In the genomic region with DNA sequence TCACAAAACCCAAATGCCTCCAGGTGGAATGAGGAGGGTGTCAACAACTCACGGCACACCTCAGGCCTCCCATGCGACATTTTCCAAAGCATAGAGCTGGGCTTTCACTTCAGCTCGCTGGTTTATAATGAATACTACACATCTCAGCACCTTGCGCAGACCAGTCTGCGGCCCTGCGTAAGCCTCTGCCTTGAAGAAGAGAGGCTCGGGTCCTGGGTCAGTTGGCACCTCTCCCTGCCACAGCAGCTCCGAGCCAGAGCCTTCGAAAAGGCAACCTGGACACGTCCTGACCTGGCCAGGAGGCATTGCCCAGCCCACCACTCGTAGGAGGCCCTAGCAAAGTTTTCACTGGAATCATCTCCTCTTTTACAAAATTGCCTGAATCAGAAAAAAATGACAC, we compare ENCODE assay signal across 21 cellular contexts.
DNase-seq lines count a peak whose midpoint lies in the region; ATAC-seq, FAIRE-seq and TF ChIP-seq lines count a peak whose summit lies in the region.
"Had no signal": no experiment of that assay in that cellular context is flagged by ENCODE, and none has a peak within 500 bp of the region (broad histone marks: within the 10 kb centered on the region; RNA-seq: fewer than 3 reads in every experiment).

No MANE protein-coding gene starts in this region.

- TF ChIP-seq RAD21 in HepG2 (CRISPR knock-in tag; IDR thresholded peaks at IDR 0.05) (no peak), H1 (IDR thresholded peaks at IDR 0.05 in 1 of 2, conservative IDR thresholded peaks at IDR 0.05 in 1 of 2; ENCODE audit: low read depth in 2 of 2, low read length in 2 of 2) (no peak)

- H3K36me3 ChIP-seq in HepG2 (replicated peaks in 1 of 2; ENCODE audit: control insufficient read depth in 1 of 2, insufficient read depth in 2 of 2, low read length in 2 of 2) (no peaks in the 10 kb centered on the region), right lobe of liver (no peaks in the 10 kb centered on the region), H1 (ENCODE audit: control insufficient read depth in 2 of 4, insufficient read depth in 4 of 4, low read length in 3 of 4) (no peaks in the 10 kb centered on the region), neural progenitor cell (no peaks in the 10 kb centered on the region)

- peaks cover 13% of the 10 kb centered on the region for H3K27me3 Mint-ChIP-seq in neural progenitor cell (ENCODE audit: insufficient read depth, low read depth)

- BruUV-seq in HepG2 (replicated peaks; lab: Mats Ljungman, UMichigan) = no TSS peak

- H4K91ac ChIP-seq in H1 (replicated peaks; ENCODE audit: insufficient read length, low read length) = no peak overlapping the region

- no peak overlapping the region for H3K18ac ChIP-seq in H1 (ENCODE audit: extremely low read depth, low read length)

- in situ Hi-C loops in HepG2 (cut with HindIII; ENCODE audit: extremely low pct_ligation_motif_present, low pct_unique_long_range_greater_than_20kb) = no loop called here

- no peak overlapping the region for H3K4ac ChIP-seq in H1 (replicated peaks; ENCODE audit: insufficient read length, low read depth, low read length)

- TF ChIP-seq EP300 in HepG2 (IDR thresholded peaks at IDR 0.05; ENCODE audit: low read depth in 2 of 2, low read length in 2 of 2) = no peak
- no peak for TF ChIP-seq EP300 in HepG2 (CRISPR knock-in tag; IDR thresholded peaks at IDR 0.05; ENCODE audit: borderline replicate concordance)
- no peak for TF ChIP-seq EP300 in H1 (IDR thresholded peaks at IDR 0.05; ENCODE audit: borderline replicate concordance in 1 of 2, low read depth in 2 of 2, low read length in 2 of 2)

- H3K4me2 ChIP-seq in HepG2 (ENCODE audit: low read depth, low read length) (peak overlapping the region; percentile 26; the same call in 1 of the 2 replicates), H1 (ENCODE audit: insufficient read depth in 1 of 2, low read depth in 2 of 2, low read length in 2 of 2) (no peak overlapping the region), neural progenitor cell (no peak overlapping the region)
- H3K4me2 ChIP-seq: A549 had no signal

- peak overlapping the region; percentile 75; the same call in 1 of the 2 replicates for H2BK12ac ChIP-seq in H1 (ENCODE audit: low read depth, low read length)

- H3K4me1 ChIP-seq in HepG2 (ENCODE audit: insufficient read depth, low read length) = peaks cover 39% of the 10 kb centered on the region
- H3K4me1 ChIP-seq in right lobe of liver = peaks cover 0 to 10% (median 6%) of the 10 kb centered on the region in 4 donors
- H3K4me1 ChIP-seq in H1 (replicated peaks in 1 of 4; ENCODE audit: control insufficient read depth in 3 of 4, insufficient read depth in 4 of 4, low read length in 3 of 4) = peaks cover 0 to 13% (median 8%) of the 10 kb centered on the region in 4 experiments; a peak in 5 of 7 replicates
- H3K4me1 ChIP-seq in neural progenitor cell = peaks cover 13% of the 10 kb centered on the region
- H3K4me1 ChIP-seq: A549 had no signal

- H3K9me3 ChIP-seq in HepG2 (ENCODE audit: low read length) (no peaks in the 10 kb centered on the region), right lobe of liver (no peaks in the 10 kb centered on the region), H1 (ENCODE audit: insufficient read depth in 2 of 2, low read depth in 1 of 2, low read length in 1 of 2) (no peaks in the 10 kb centered on the region), neural progenitor cell (ENCODE audit: low read depth) (no peaks in the 10 kb centered on the region)
- H3K9me3 ChIP-seq: A549 had no signal

- H3K27ac Mint-ChIP-seq in neural progenitor cell = peak overlapping the region; percentile 81
- H3K27ac Mint-ChIP-seq: CD8-positive, alpha-beta T cell; HFFc6; IgD-negative memory B cell had no signal

- no peak for ATAC-seq in HepG2
- ATAC-seq in right lobe of liver = no peak
- ATAC-seq in GM18519 (IDR thresholded peaks at IDR 0.05; ENCODE audit: low FRiP score, unreplicated experiment) = no peak
- ATAC-seq in left colon = no peak
- ATAC-seq: A549; CD8-positive, alpha-beta T cell; GM12878; HCT116 had no signal

- H4K5ac ChIP-seq in H1 (ENCODE audit: insufficient read length, low read depth, low read length) = no peak overlapping the region

- H4K20me1 ChIP-seq in HepG2 (ENCODE audit: insufficient read depth, low read length) (no peaks in the 10 kb centered on the region), H1 (replicated peaks in 1 of 2; ENCODE audit: control insufficient read depth in 1 of 2, insufficient read depth in 2 of 2, low read length in 2 of 2) (no peaks in the 10 kb centered on the region), neural progenitor cell (ENCODE audit: low read depth) (no peaks in the 10 kb centered on the region)

- TF ChIP-seq CTCF in HepG2 (CRISPR knock-in tag; IDR thresholded peaks at IDR 0.05) (no peak), right lobe of liver (IDR thresholded peaks at IDR 0.05) (no peak), H1 (IDR thresholded peaks at IDR 0.05; ENCODE audit: control extremely low read depth in 1 of 3, insufficient read depth in 1 of 3, low read depth in 1 of 3, low read length in 3 of 3) (no peak), neural progenitor cell (IDR thresholded peaks at IDR 0.05) (no peak)

- H3K4me3 ChIP-seq in HepG2 (replicated peaks in 1 of 3; ENCODE audit: insufficient read depth in 1 of 3, low read depth in 2 of 3, low read length in 3 of 3) = no peak overlapping the region
- H3K4me3 ChIP-seq in right lobe of liver = no peak overlapping the region
- no peak overlapping the region for H3K4me3 ChIP-seq in H1 (ENCODE audit: extremely low read depth in 1 of 4, insufficient read depth in 2 of 4, low read depth in 3 of 4, low read length in 4 of 4)
- no peak overlapping the region for H3K4me3 ChIP-seq in neural progenitor cell
- H3K4me3 ChIP-seq: A549, GM12878, GM23248 had no signal

- no peaks in the 10 kb centered on the region for H3K79me1 ChIP-seq in H1 (ENCODE audit: low read depth, low read length)

- no peak for FAIRE-seq in HepG2 (lab: Jason Lieb, UNC)
- FAIRE-seq in H1 (lab: Jason Lieb, UNC) = no peak
- FAIRE-seq: A549, GM12878, GM19239, HTR-8/SVneo had no signal

- CTCF ChIA-PET in HepG2 (lab: Yijun Ruan, JAX; ENCODE audit: low intra/inter-chr PET ratio, low total read pairs) (no interaction called here), H1 (lab: Charles Lee; ENCODE audit: partially characterized antibody) (no interaction called here)

- H3K9me3 Mint-ChIP-seq in neural progenitor cell = peaks cover 19% of the 10 kb centered on the region
- H3K9me3 Mint-ChIP-seq: CD8-positive, alpha-beta T cell had no signal

- WGBS in HepG2 (ENCODE audit: low lambda C conversion rate) = 67% methylated on average over 11 of the region's 11 CpGs
- WGBS in right lobe of liver (ENCODE audit: insufficient coverage, low coverage, low lambda C conversion rate, missing lambda C conversion rate) = 67% methylated on average over 1 of the region's 11 CpGs
- 89% methylated on average over 11 of the region's 11 CpGs; no CpG with 5 or more reads in 1 of the 2 experiments for WGBS in H1 (ENCODE audit: extremely low coverage in 1 of 2, insufficient coverage in 1 of 2, insufficient read length in 1 of 2, insufficient replicate concordance in 2 of 2, low coverage in 1 of 2, low lambda C conversion rate in 2 of 2, missing lambda C conversion rate in 1 of 2), 2 experiments

- TF ChIP-seq POLR2A in HepG2 (IDR thresholded peaks at IDR 0.05; ENCODE audit: insufficient read depth in 1 of 2, low read depth in 2 of 2, low read length in 2 of 2) (no peak), right lobe of liver (IDR thresholded peaks at IDR 0.05) (no peak), H1 (IDR thresholded peaks at IDR 0.05; ENCODE audit: control extremely low read depth in 1 of 2, low read depth in 2 of 2, low read length in 2 of 2) (no peak)

- no peaks in the 10 kb centered on the region for H3F3A ChIP-seq in neural progenitor cell (ENCODE audit: low read depth)

- POLR2A ChIA-PET in HepG2 (lab: Yijun Ruan, JAX) (interaction anchor here (1.5 kb wide), 1 partner anchor 55 kb away, joined by 4 read pairs; no protein-coding TSS in a partner anchor), H1 (lab: Charles Lee; ENCODE audit: partially characterized antibody) (interaction anchor here (0.7 kb wide), 1 partner anchor 9 kb away, joined by 3 read pairs; no protein-coding TSS in a partner anchor)

- peak overlapping the region; percentile 31 for H2AFZ ChIP-seq in HepG2 (ENCODE audit: low read length)
- H2AFZ ChIP-seq in H1 (ENCODE audit: low read length) = peak overlapping the region; percentile 81; the same call in 1 of the 2 replicates
- H2AFZ ChIP-seq in neural progenitor cell (replicated peaks) = no peak overlapping the region
- H2AFZ ChIP-seq: GM23248 had no signal

- DNase-seq in HepG2 (ENCODE audit: low spot score) (no peak), right lobe of liver (no peak), H1 (ENCODE audit: low read depth in 1 of 2, low spot score in 2 of 2) (no peak), neural progenitor cell (ENCODE audit: low spot score) (no peak), left colon (no peak), kidney tubule cell (ENCODE audit: low spot score) (no peak)
- DNase-seq: AML-193; Calu3; CD8-positive, alpha-beta T cell; DMS79 treated with DMSO at 0.1 percent for 48 hours; GF-D8; GM23248; HFFc6 had no signal

- no peak overlapping the region for H2BK120ac ChIP-seq in H1 (replicated peaks; ENCODE audit: low read depth, low read length)

- peak overlapping the region; percentile 69; the same call in 1 of the 2 replicates for H2AK5ac ChIP-seq in H1 (ENCODE audit: low read depth, low read length)

- H3K4me1 Mint-ChIP-seq in neural progenitor cell = peaks cover 34% of the 10 kb centered on the region

- no peak overlapping the region for H3K23ac ChIP-seq in H1 (ENCODE audit: insufficient read length)

- no peak overlapping the region for H2BK15ac ChIP-seq in H1 (ENCODE audit: low read length)

- no peak overlapping the region for H3K14ac ChIP-seq in H1 (ENCODE audit: insufficient read length)

- intact Hi-C loops in HepG2 (cut with micrococcal nuclease; ENCODE audit: unreplicated experiment) = no loop called here
- intact Hi-C loops in right lobe of liver (cut with DNase I) = no loop called here
- intact Hi-C loops in left colon (cut with DNase I, micrococcal nuclease) = no loop called here

- H3K9ac ChIP-seq in HepG2 (ENCODE audit: insufficient read depth, low read depth, low read length) = no peak overlapping the region
- no peak overlapping the region for H3K9ac ChIP-seq in H1 (replicated peaks in 1 of 4; ENCODE audit: extremely low read depth in 1 of 4, low read depth in 3 of 4, low read length in 3 of 4)
- no peak overlapping the region for H3K9ac ChIP-seq in neural progenitor cell
- H3K9ac ChIP-seq: GM23248 had no signal

- no peak overlapping the region for H3K56ac ChIP-seq in H1 (replicated peaks; ENCODE audit: insufficient read length, low read depth, low read length)

- peaks cover 4% of the 10 kb centered on the region for H3K36me3 Mint-ChIP-seq in neural progenitor cell
- H3K36me3 Mint-ChIP-seq: CD8-positive, alpha-beta T cell; IgD-negative memory B cell had no signal

- H3K79me2 ChIP-seq in HepG2 (ENCODE audit: insufficient read depth, low read length) (no peaks in the 10 kb centered on the region), H1 (ENCODE audit: control insufficient read depth in 1 of 2, insufficient read depth in 2 of 2, low read length in 2 of 2) (no peaks in the 10 kb centered on the region), neural progenitor cell (ENCODE audit: low read depth) (no peaks in the 10 kb centered on the region)

- H3K27ac ChIP-seq in HepG2 (ENCODE audit: extremely low read length, insufficient read depth, low read length) (no peak overlapping the region), right lobe of liver (no peak overlapping the region), H1 (ENCODE audit: low read depth, low read length) (no peak overlapping the region), neural progenitor cell (no peak overlapping the region)
- H3K27ac ChIP-seq: 22Rv1, A549, GM23248 had no signal

- H2BK5ac ChIP-seq in H1 (ENCODE audit: low read depth, low read length) = peak overlapping the region; percentile 35; the same call in 1 of the 2 replicates

- H3K27me3 ChIP-seq in HepG2 (ENCODE audit: control insufficient read depth in 1 of 2, insufficient read depth in 2 of 2, low read length in 2 of 2) (no peaks in the 10 kb centered on the region; a peak in 1 of 5 replicates), right lobe of liver (no peaks in the 10 kb centered on the region), H1 (replicated peaks in 1 of 4; ENCODE audit: control insufficient read depth in 3 of 4, extremely low read depth in 1 of 4, insufficient read depth in 3 of 4, low read length in 3 of 4) (no peaks in the 10 kb centered on the region), neural progenitor cell (no peaks in the 10 kb centered on the region)

- no peak overlapping the region for H4K8ac ChIP-seq in H1 (ENCODE audit: extremely low read depth, insufficient read depth, low read length)

- no peaks in the 10 kb centered on the region; the same call in 1 of the 2 replicates for H3K23me2 ChIP-seq in H1 (ENCODE audit: low read depth, low read length)

- H3K4me3 Mint-ChIP-seq in neural progenitor cell = no peak overlapping the region
- H3K4me3 Mint-ChIP-seq: CD8-positive, alpha-beta T cell; HFFc6; IgD-negative memory B cell had no signal

- H2BK20ac ChIP-seq in H1 (ENCODE audit: low read length) = 0 out of 2 replicates have a peak overlapping the region, but pooled peaks have one; percentile 27
